21 cellular contexts compared by ENCODE assay signal in genomic region chr4:788006-788635, GRCh38. TPM values are rescaled to one million over a fixed set of nuclear protein-coding genes. Genes with fewer than 3 reads are reported as not detected.
"Had no signal": no experiment of that assay in that cellular context is flagged by ENCODE, and none has a peak within 500 bp of the region (broad histone marks: within the 10 kb centered on the region; RNA-seq: fewer than 3 reads in every experiment).

No MANE protein-coding gene starts in this region.

- H2AFZ ChIP-seq: hepatocyte had no signal

- H3K27ac ChIP-seq: body of pancreas, foreskin keratinocyte, hepatocyte, VCaP had no signal

- H3K9me3 Mint-ChIP-seq: activated CD4-positive, alpha-beta T cell treated with anti-CD3 and anti-CD28 coated beads, Interleukin-2, amount 10 ng/mL, durations not matched to agents 7 days and 5 days; activated CD8-positive, alpha-beta T cell treated with anti-CD3 and anti-CD28 coated beads for 36 hours; activated naive CD4-positive, alpha-beta T cell treated with anti-CD3 and anti-CD28 coated beads, Interleukin-2, amount 10 ng/mL, durations not matched to agents 7 days and 5 days; dendritic cell treated with granulocyte-macrophage colony-stimulating factor and Interleukin-4, amounts not matched to agents 40 ng/mL and 50 ng/mL, for 4 days; nephron progenitor cell; stimulated activated naive CD8-positive, alpha-beta T cell treated with anti-CD3 and anti-CD28 coated beads, Interleukin-15, Interleukin-2, amounts not matched to agents 100 ng/mL and 50 ng/mL, for 24 hours had no signal

- H3K4me1 ChIP-seq: foreskin keratinocyte had no signal

- H3K36me3 Mint-ChIP-seq: activated CD8-positive, alpha-beta memory T cell treated with anti-CD3 and anti-CD28 coated beads, Interleukin-2, amount 10 ng/mL, durations not matched to agents 7 days and 5 days had no signal

- H3K79me2 ChIP-seq: hepatocyte had no signal

- H3K9me3 ChIP-seq: body of pancreas, left lung, thyroid gland had no signal

- H3K4me2 ChIP-seq: hepatocyte had no signal

- DNase-seq: activated CD4-positive, alpha-beta T cell treated with anti-CD3 and anti-CD28 coated beads, Interleukin-2, amount 10 ng/mL, durations not matched to agents 7 days and 5 days; activated CD4-positive, CD25-positive, alpha-beta regulatory T cell treated with anti-CD3 and anti-CD28 coated beads, Interleukin-2, amount 50 U/mL, for 72 hours; activated CD8-positive, alpha-beta T cell treated with anti-CD3 and anti-CD28 coated beads for 36 hours; activated naive CD4-positive, alpha-beta T cell treated with anti-CD3 and anti-CD28 coated beads, Interleukin-2, amount 10 ng/mL, durations not matched to agents 7 days and 5 days; activated T-cell treated with anti-CD3 and anti-CD28 coated beads for 4 hours; body of pancreas; effector CD8-positive, alpha-beta T cell; erythroblast; foreskin keratinocyte; immature natural killer cell; kidney glomerular epithelial cell; left lung; nephron progenitor cell; nucleus accumbens; stimulated activated CD4-positive, alpha-beta T cell treated with anti-CD3 and anti-CD28 coated beads, Interleukin-4, amount 100 ng/mL, for 4 hours; thyroid gland had no signal

- H3K27ac Mint-ChIP-seq: activated CD4-positive, alpha-beta T cell treated with anti-CD3 and anti-CD28 coated beads, Interleukin-2, amount 10 ng/mL, durations not matched to agents 7 days and 5 days; activated CD8-positive, alpha-beta T cell treated with anti-CD3 and anti-CD28 coated beads for 36 hours; activated naive CD4-positive, alpha-beta T cell treated with anti-CD3 and anti-CD28 coated beads, Interleukin-2, amount 10 ng/mL, durations not matched to agents 7 days and 5 days; dendritic cell treated with granulocyte-macrophage colony-stimulating factor and Interleukin-4, amounts not matched to agents 40 ng/mL and 50 ng/mL, for 4 days; immature natural killer cell; nephron progenitor cell had no signal

- H3K4me3 ChIP-seq: body of pancreas, hepatocyte, left lung, thyroid gland had no signal

- H3K4me3 Mint-ChIP-seq: activated CD4-positive, alpha-beta T cell treated with anti-CD3 and anti-CD28 coated beads, Interleukin-2, amount 10 ng/mL, durations not matched to agents 7 days and 5 days; activated naive CD4-positive, alpha-beta T cell treated with anti-CD3 and anti-CD28 coated beads, Interleukin-2, amount 10 ng/mL, durations not matched to agents 7 days and 5 days; dendritic cell treated with granulocyte-macrophage colony-stimulating factor and Interleukin-4, amounts not matched to agents 40 ng/mL and 50 ng/mL, for 4 days; stimulated activated naive CD8-positive, alpha-beta T cell treated with anti-CD3 and anti-CD28 coated beads, Interleukin-15, Interleukin-2, amounts not matched to agents 100 ng/mL and 50 ng/mL, for 24 hours had no signal

- ATAC-seq: activated CD8-positive, alpha-beta T cell treated with anti-CD3 and anti-CD28 coated beads for 36 hours; body of pancreas; foreskin keratinocyte; left lung had no signal

- H3K36me3 ChIP-seq: left lung, thyroid gland had no signal

RNA-seq across cellular contexts. Expression of gene CPLX1, which starts 37.8 kb away (rescaled TPM):
- total RNA-seq: activated CD8-positive, alpha-beta T cell treated with anti-CD3 and anti-CD28 coated beads for 36 hours had no signal
- polyA plus RNA-seq: immature natural killer cell had no signal
